1 cellular context compared by ENCODE assay signal in genomic region chr3:181711325-181712135, GRCh38.
A peak's percentile ranks its signal among the peaks of the same experiment; 100 is the strongest.
TF ChIP-seq lines count a peak whose summit lies in the region.

Gene SOX2, plus strand, starts transcription at chr3:181711925. Its CDS starts 436 bp downstream, at chr3:181712361.

TF ChIP-seq in GM12878, 131 proteins besides CTCF, POLR2A, EP300 and RAD21:
- TF ChIP-seq EGR1 (IDR thresholded peaks at IDR 0.05; ENCODE audit: borderline replicate concordance in 1 of 2, low read depth in 2 of 2, low read length in 2 of 2), result peak in 1 of 2 experiments; percentile 60; a peak in 1 of 3 replicates
- TF ChIP-seq, protein P1, sequence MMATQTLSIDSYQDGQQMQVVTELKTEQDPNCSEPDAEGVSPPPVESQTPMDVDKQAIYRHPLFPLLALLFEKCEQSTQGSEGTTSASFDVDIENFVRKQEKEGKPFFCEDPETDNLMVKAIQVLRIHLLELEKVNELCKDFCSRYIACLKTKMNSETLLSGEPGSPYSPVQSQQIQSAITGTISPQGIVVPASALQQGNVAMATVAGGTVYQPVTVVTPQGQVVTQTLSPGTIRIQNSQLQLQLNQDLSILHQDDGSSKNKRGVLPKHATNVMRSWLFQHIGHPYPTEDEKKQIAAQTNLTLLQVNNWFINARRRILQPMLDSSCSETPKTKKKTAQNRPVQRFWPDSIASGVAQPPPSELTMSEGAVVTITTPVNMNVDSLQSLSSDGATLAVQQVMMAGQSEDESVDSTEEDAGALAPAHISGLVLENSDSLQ (IDR thresholded peaks at IDR 0.05), result no peak
